In genomic region chr5:60248900-60249299, GRCh38 we compare ENCODE assay signal across 8 cellular contexts.
DNase-seq lines count a peak whose midpoint lies in the region; ATAC-seq lines count a peak whose summit lies in the region.

No MANE protein-coding gene starts in this region.

- H3K27ac ChIP-seq in right cardiac atrium (ENCODE audit: low read length), result no peak overlapping the region

- no peaks in the 10 kb centered on the region for H3K4me1 Mint-ChIP-seq in stimulated activated effector memory CD8-positive, alpha-beta T cell treated with anti-CD3 and anti-CD28 coated beads, Interleukin-12 subunit alpha, Interleukin-12 subunit beta, amount 100 ng/mL, for 72 hours
- no peaks in the 10 kb centered on the region for H3K4me1 Mint-ChIP-seq in T-cell
- no peaks in the 10 kb centered on the region for H3K4me1 Mint-ChIP-seq in stimulated activated naive CD8-positive, alpha-beta T cell treated with anti-CD3 and anti-CD28 coated beads, Interleukin-15, amount 100 ng/mL, for 72 hours

- DNase-seq in HUDEP-2 (lab: John Stamatoyannopoulos, UW; ENCODE audit: unreplicated experiment in 76 of 76) (peak in 55 of 76 experiments; percentile 1 to 85 (median 32)), right cardiac atrium (peak in 2 of 3 donors; percentile 48 to 49), HuH-7 (ENCODE audit: low spot score) (no peak), T-cell (no peak)
- no peak for DNase-seq in stimulated activated effector memory CD8-positive, alpha-beta T cell treated with anti-CD3 and anti-CD28 coated beads, Interleukin-12 subunit alpha, Interleukin-12 subunit beta, amount 100 ng/mL, for 72 hours (ENCODE audit: low spot score in 2 of 2)
- DNase-seq in stimulated activated naive CD8-positive, alpha-beta T cell treated with anti-CD3 and anti-CD28 coated beads, Interleukin-15, amount 100 ng/mL, for 72 hours, result no peak

- H3K4me1 ChIP-seq in right cardiac atrium (ENCODE audit: control insufficient read depth, insufficient read depth, low read length), result no peaks in the 10 kb centered on the region

- H3K9me3 Mint-ChIP-seq in stimulated activated effector memory CD8-positive, alpha-beta T cell treated with anti-CD3 and anti-CD28 coated beads, Interleukin-12 subunit alpha, Interleukin-12 subunit beta, amount 100 ng/mL, for 72 hours, result peaks cover 17% of the 10 kb centered on the region
- peaks cover 4 to 11% (median 5%) of the 10 kb centered on the region in 3 donors for H3K9me3 Mint-ChIP-seq in T-cell
- peaks cover 0 to 7% of the 10 kb centered on the region in 2 donors for H3K9me3 Mint-ChIP-seq in stimulated activated naive CD8-positive, alpha-beta T cell treated with anti-CD3 and anti-CD28 coated beads, Interleukin-15, amount 100 ng/mL, for 72 hours

- H3K9me3 ChIP-seq in right cardiac atrium (ENCODE audit: control insufficient read depth, low read length), result no peaks in the 10 kb centered on the region

- H3K4me3 Mint-ChIP-seq in stimulated activated effector memory CD8-positive, alpha-beta T cell treated with anti-CD3 and anti-CD28 coated beads, Interleukin-12 subunit alpha, Interleukin-12 subunit beta, amount 100 ng/mL, for 72 hours, result no peak overlapping the region
- no peak overlapping the region for H3K4me3 Mint-ChIP-seq in T-cell
- no peak overlapping the region for H3K4me3 Mint-ChIP-seq in stimulated activated naive CD8-positive, alpha-beta T cell treated with anti-CD3 and anti-CD28 coated beads, Interleukin-15, amount 100 ng/mL, for 72 hours

- H3K36me3 Mint-ChIP-seq in stimulated activated effector memory CD8-positive, alpha-beta T cell treated with anti-CD3 and anti-CD28 coated beads, Interleukin-12 subunit alpha, Interleukin-12 subunit beta, amount 100 ng/mL, for 72 hours, result no peaks in the 10 kb centered on the region
- no peaks in the 10 kb centered on the region for H3K36me3 Mint-ChIP-seq in T-cell

- no peaks in the 10 kb centered on the region for H3K27me3 Mint-ChIP-seq in T-cell
- H3K27me3 Mint-ChIP-seq in stimulated activated naive CD8-positive, alpha-beta T cell treated with anti-CD3 and anti-CD28 coated beads, Interleukin-15, amount 100 ng/mL, for 72 hours, result no peaks in the 10 kb centered on the region

- CTCF ChIA-PET in T-cell (lab: Charles Lee), result no interaction called here

- WGBS in right cardiac atrium, result 62% methylated on average over 1 of the region's 1 CpG

- POLR2A ChIA-PET in T-cell (lab: Charles Lee), result no interaction called here

- no peak overlapping the region for H3K27ac Mint-ChIP-seq in stimulated activated effector memory CD8-positive, alpha-beta T cell treated with anti-CD3 and anti-CD28 coated beads, Interleukin-12 subunit alpha, Interleukin-12 subunit beta, amount 100 ng/mL, for 72 hours
- no peak overlapping the region for H3K27ac Mint-ChIP-seq in T-cell
- H3K27ac Mint-ChIP-seq in stimulated activated naive CD8-positive, alpha-beta T cell treated with anti-CD3 and anti-CD28 coated beads, Interleukin-15, amount 100 ng/mL, for 72 hours, result no peak overlapping the region

- no peak overlapping the region for H3K4me3 ChIP-seq in right cardiac atrium (ENCODE audit: low read length)

- no peaks in the 10 kb centered on the region for H3K27me3 ChIP-seq in right cardiac atrium (ENCODE audit: control insufficient read depth, insufficient read depth)

- intact Hi-C loops in right cardiac atrium (cut with DNase I), result no loop called here

- ATAC-seq in GM18519 (IDR thresholded peaks at IDR 0.05; ENCODE audit: low FRiP score, unreplicated experiment) (peak; percentile 94), HG02571 (IDR thresholded peaks at IDR 0.05; ENCODE audit: unreplicated experiment) (peak; percentile 88), right cardiac atrium (peak; percentile 23 to 68), T-cell (replicated peaks in 1 of 4) (no peak)
- ATAC-seq in stimulated activated effector memory CD8-positive, alpha-beta T cell treated with anti-CD3 and anti-CD28 coated beads, Interleukin-12 subunit alpha, Interleukin-12 subunit beta, amount 100 ng/mL, for 72 hours, result no peak
- no peak for ATAC-seq in stimulated activated naive CD8-positive, alpha-beta T cell treated with anti-CD3 and anti-CD28 coated beads, Interleukin-15, amount 100 ng/mL, for 72 hours

Comparison
In these comparisons a context has a peak if more than half of its experiments do, and no peak if none do; other contexts are left out.
1. ATAC-seq: peak in GM18519 (single experiment), HG02571 (single experiment) and right cardiac atrium (2 of 2); none in stimulated activated effector memory CD8-positive, alpha-beta T cell treated with anti-CD3 and anti-CD28 coated beads, Interleukin-12 subunit alpha, Interleukin-12 subunit beta, amount 100 ng/mL, for 72 hours (single experiment), T-cell (0 of 4) and stimulated activated naive CD8-positive, alpha-beta T cell treated with anti-CD3 and anti-CD28 coated beads, Interleukin-15, amount 100 ng/mL, for 72 hours (single experiment).
2. DNase-seq: peak in HUDEP-2 (55 of 76) and right cardiac atrium (2 of 3); none in stimulated activated effector memory CD8-positive, alpha-beta T cell treated with anti-CD3 and anti-CD28 coated beads, Interleukin-12 subunit alpha, Interleukin-12 subunit beta, amount 100 ng/mL, for 72 hours (0 of 2), HuH-7 (single experiment), T-cell (0 of 34) and stimulated activated naive CD8-positive, alpha-beta T cell treated with anti-CD3 and anti-CD28 coated beads, Interleukin-15, amount 100 ng/mL, for 72 hours (0 of 2).